Comparison of ENCODE assay signal across 8 cellular contexts in genomic region chr19:49678970-49679831, GRCh38. TPM values are rescaled to one million over a fixed set of nuclear protein-coding genes. Genes with fewer than 3 reads are reported as not detected.
DNase-seq lines count a peak whose midpoint lies in the region; ATAC-seq, FAIRE-seq and TF ChIP-seq lines count a peak whose summit lies in the region.

No MANE protein-coding gene starts in this region.

- peaks cover 2% of the 10 kb centered on the region; the same call in 1 of the 2 replicates for H3K27me3 Mint-ChIP-seq in H9 (ENCODE audit: low read depth)
- H3K27me3 Mint-ChIP-seq in activated CD8-positive, alpha-beta T cell treated with anti-CD3 and anti-CD28 coated beads for 36 hours, result no peaks in the 10 kb centered on the region
- H3K27me3 Mint-ChIP-seq in memory B cell, result no peaks in the 10 kb centered on the region

- POLR2A ChIA-PET in A549 (lab: Yijun Ruan, JAX), result interaction anchor here (0.7 to 1.0 kb wide), 3 partner anchors 39 to 99 kb away, joined by 3 to 7 read pairs (median 7); partner anchors contain the start of genes AP2A1 and RRAS
- POLR2A ChIA-PET in activated CD8-positive, alpha-beta T cell treated with anti-CD3 and anti-CD28 coated beads for 36 hours (lab: Charles Lee), result interaction anchor here (0.6 to 5.0 kb wide), 8 partner anchors 11 to 145 kb away, joined by 3 to 47 read pairs (median 5); partner anchors contain the start of genes ADM5, BCL2L12, CPT1C and IRF3

- H3K4me3 Mint-ChIP-seq in H9, result peak overlapping the region; percentile 91 to 98
- peak overlapping the region; percentile 98 for H3K4me3 Mint-ChIP-seq in activated CD8-positive, alpha-beta T cell treated with anti-CD3 and anti-CD28 coated beads for 36 hours
- H3K4me3 Mint-ChIP-seq in memory B cell, result peak overlapping the region; percentile 95

- H3K4me1 ChIP-seq in A549 (peaks cover 33% of the 10 kb centered on the region), H9 (ENCODE audit: insufficient read depth, low read length) (peaks cover 6% of the 10 kb centered on the region)

- H2BK12ac ChIP-seq in H9 (ENCODE audit: insufficient read length, low read depth, low read length), result no peak overlapping the region

- H4K8ac ChIP-seq in H9 (replicated peaks; ENCODE audit: insufficient read length, low read depth, low read length), result no peak overlapping the region

- H2BK15ac ChIP-seq in H9 (ENCODE audit: low read depth, low read length), result no peak overlapping the region

- no peak for FAIRE-seq in A549 (lab: Jason Lieb, UNC)

- H3K36me3 Mint-ChIP-seq in H9 (ENCODE audit: insufficient read depth in 1 of 3, low read depth in 3 of 3) (peaks cover 32 to 38% (median 35%) of the 10 kb centered on the region in 3 experiments; a peak in 6 of 7 replicates), memory B cell (peaks cover 12% of the 10 kb centered on the region)
- peaks cover 35% of the 10 kb centered on the region for H3K36me3 Mint-ChIP-seq in activated CD8-positive, alpha-beta T cell treated with anti-CD3 and anti-CD28 coated beads for 36 hours (ENCODE audit: low read depth)

- no peak overlapping the region for H3K4ac ChIP-seq in H9 (ENCODE audit: low read depth, low read length)

- H2BK5ac ChIP-seq in H9 (ENCODE audit: insufficient read length, low read length), result no peak overlapping the region

- H3K9ac ChIP-seq in H9 (ENCODE audit: extremely low read depth, insufficient read length, low read length), result no peak overlapping the region

- TF ChIP-seq EP300 in A549 (IDR thresholded peaks at IDR 0.05), result no peak

- H2AFZ ChIP-seq in H9 (ENCODE audit: low read length), result no peak overlapping the region

- H3K27ac ChIP-seq in A549, result 0 out of 6 replicates have a peak overlapping the region, but pooled peaks of 1 of the 2 experiments have one; percentile 5
- no peak overlapping the region for H3K27ac ChIP-seq in H9 (ENCODE audit: insufficient read length, low read depth, low read length)

- CTCF ChIA-PET in A549 (lab: Yijun Ruan, JAX), result interaction anchor here (0.8 to 16.7 kb wide), 23 partner anchors 9 to 457 kb away, joined by 3 to 326 read pairs (median 4); partner anchors contain the start of genes ADM5, BCL2L12, IRF3 and NOSIP
- CTCF ChIA-PET in activated CD8-positive, alpha-beta T cell treated with anti-CD3 and anti-CD28 coated beads for 36 hours (lab: Charles Lee), result interaction anchor here (0.7 to 2.0 kb wide), 13 partner anchors 8 to 172 kb away, joined by 3 to 7 read pairs (median 4); partner anchors contain the start of genes ADM5, BCL2L12 and IRF3

- no peak overlapping the region; the same call in 2 of the 3 replicates for H3K4me3 ChIP-seq in A549

- TF ChIP-seq RAD21 in A549 (conservative IDR thresholded peaks at IDR 0.05 in 1 of 2, IDR thresholded peaks at IDR 0.05 in 1 of 2), result no peak

- no peak overlapping the region for H3K18ac ChIP-seq in H9 (ENCODE audit: insufficient read length, low read depth, low read length)

- no peaks in the 10 kb centered on the region; a peak in 2 of 5 replicates for H3K9me3 Mint-ChIP-seq in H9
- H3K9me3 Mint-ChIP-seq in activated CD8-positive, alpha-beta T cell treated with anti-CD3 and anti-CD28 coated beads for 36 hours, result no peaks in the 10 kb centered on the region
- no peaks in the 10 kb centered on the region for H3K9me3 Mint-ChIP-seq in memory B cell

- H2BK20ac ChIP-seq in H9 (ENCODE audit: low read depth, low read length, poor library complexity, severe bottlenecking), result no peak overlapping the region

- H4K20me1 ChIP-seq in H9 (ENCODE audit: control insufficient read depth, insufficient read depth, insufficient read length), result no peaks in the 10 kb centered on the region

- H3K9me3 ChIP-seq in A549 (no peaks in the 10 kb centered on the region), H9 (ENCODE audit: control insufficient read depth, low read depth, low read length) (no peaks in the 10 kb centered on the region)

- no peak overlapping the region for H2AK5ac ChIP-seq in H9 (ENCODE audit: insufficient read length, low read length)

- H3T11ph ChIP-seq in H9 (ENCODE audit: low read length), result no peak overlapping the region

- H3K27me3 ChIP-seq in H9 (ENCODE audit: insufficient read depth, low read length), result no peaks in the 10 kb centered on the region

- H4K91ac ChIP-seq in H9 (ENCODE audit: insufficient read length, low read depth, low read length), result no peak overlapping the region

- H3K23me2 ChIP-seq in H9 (ENCODE audit: insufficient read length, low read depth, low read length, poor library complexity, severe bottlenecking), result peaks cover 4% of the 10 kb centered on the region

- H2BK120ac ChIP-seq in H9 (ENCODE audit: low read depth, low read length, poor library complexity, severe bottlenecking), result no peak overlapping the region

- H3K14ac ChIP-seq in H9 (ENCODE audit: insufficient read depth, low read length), result no peak overlapping the region

- peaks cover 22% of the 10 kb centered on the region; the same call in 1 of the 2 replicates for H3K79me2 ChIP-seq in H9 (ENCODE audit: insufficient read depth, low read length)

- H3K4me1 Mint-ChIP-seq in H9, result peaks cover 20 to 37% of the 10 kb centered on the region in 2 experiments
- peaks cover 29% of the 10 kb centered on the region for H3K4me1 Mint-ChIP-seq in activated CD8-positive, alpha-beta T cell treated with anti-CD3 and anti-CD28 coated beads for 36 hours (ENCODE audit: low read depth)
- peaks cover 26% of the 10 kb centered on the region for H3K4me1 Mint-ChIP-seq in memory B cell

- no peak for TF ChIP-seq CTCF in A549 (IDR thresholded peaks at IDR 0.05)
- no peak for TF ChIP-seq CTCF in H9 (conservative IDR thresholded peaks at IDR 0.05)
- no peak for TF ChIP-seq CTCF in activated CD8-positive, alpha-beta T cell treated with anti-CD3 and anti-CD28 coated beads for 36 hours (IDR thresholded peaks at IDR 0.05)

- peak overlapping the region; percentile 90 for H3K4me2 ChIP-seq in A549
- no peak overlapping the region for H3K4me2 ChIP-seq in H9 (ENCODE audit: insufficient read depth, insufficient read length, low read length)

- no peak overlapping the region for H4K5ac ChIP-seq in H9 (ENCODE audit: insufficient read length, low read depth, low read length)

- DNase-seq in A549 (ENCODE audit: low read depth in 1 of 2, low spot score in 1 of 2), result no peak
- DNase-seq in H9, result no peak
- DNase-seq in activated CD8-positive, alpha-beta T cell treated with anti-CD3 and anti-CD28 coated beads for 36 hours, result no peak
- no peak for DNase-seq in memory B cell (ENCODE audit: low spot score in 2 of 2)
- no peak for DNase-seq in NCI-H345 treated with DMSO at 0.1 percent for 48 hours (lab: John Stamatoyannopoulos, UW; ENCODE audit: unreplicated experiment)

- intact Hi-C loops in activated CD8-positive, alpha-beta T cell treated with anti-CD3 and anti-CD28 coated beads for 36 hours (cut with micrococcal nuclease), result loop anchor here (5.0 kb wide), 2 partner anchors 37 to 87 kb away; partner anchors contain the start of genes PRR12, RRAS and SCAF1

- WGBS in A549 (ENCODE audit: missing lambda C conversion rate), result 66% methylated on average over 15 of the region's 15 CpGs
- no CpG with 5 or more reads among the region's 15 CpGs for WGBS in H9 (ENCODE audit: extremely low coverage, insufficient read length, low lambda C conversion rate)

- no peak for ATAC-seq in A549
- ATAC-seq in activated CD8-positive, alpha-beta T cell treated with anti-CD3 and anti-CD28 coated beads for 36 hours, result no peak
- no peak for ATAC-seq in memory B cell (ENCODE audit: low read depth)
- no peak for ATAC-seq in HG03521 (IDR thresholded peaks at IDR 0.05; ENCODE audit: unreplicated experiment)
- no peak for ATAC-seq in HG02642 (IDR thresholded peaks at IDR 0.05; ENCODE audit: poor library complexity, unreplicated experiment)
- ATAC-seq in GM21447 (IDR thresholded peaks at IDR 0.05; ENCODE audit: unreplicated experiment), result no peak

- H3K79me1 ChIP-seq in H9 (ENCODE audit: insufficient read depth, low read depth, low read length, poor library complexity, severe bottlenecking), result peaks cover 2% of the 10 kb centered on the region

- no peak overlapping the region for H3K56ac ChIP-seq in H9 (ENCODE audit: insufficient read length, low read depth, low read length)

- H3K27ac Mint-ChIP-seq in H9, result peak overlapping the region in 1 of 3 experiments; percentile 97; a peak in 4 of 7 replicates
- H3K27ac Mint-ChIP-seq in activated CD8-positive, alpha-beta T cell treated with anti-CD3 and anti-CD28 coated beads for 36 hours, result peak overlapping the region; percentile 95
- peak overlapping the region; percentile 97 for H3K27ac Mint-ChIP-seq in memory B cell

- no peak for TF ChIP-seq POLR2A in A549 (IDR thresholded peaks at IDR 0.05; ENCODE audit: low read length)

- no peak overlapping the region for H3K23ac ChIP-seq in H9 (ENCODE audit: insufficient read length, low read depth, low read length)

RNA-seq across cellular contexts. Expression of gene PRMT1, which starts 2.1 kb away (rescaled TPM):
- polyA plus RNA-seq in A549 (2011; rRNA removed), result 440 and 504 TPM in 2 replicates
- polyA plus RNA-seq in A549 (2012; cell fraction: cytosol; rRNA removed), result 1,179 and 1,259 TPM in 2 replicates
- 1,370 and 1,606 TPM in 2 replicates for polyA plus RNA-seq in A549 (2012; cell fraction: nucleus; rRNA removed)
- 488 to 516 TPM (median 500 TPM) in 3 replicates for polyA plus RNA-seq in A549 (2017; fragmentation: RNase III; extraction: RNeasy Plus Mini Kit Qiagen cat#74134 plus additional on column Dnase treatment)
- 965 and 1,007 TPM in 2 replicates for polyA minus RNA-seq in A549 (2011; rRNA and poly(A)+ RNA removed)
- total RNA-seq in H9 (2021), result 504 and 505 TPM in 2 replicates
- 100 to 1,000 TPM; 419 to 437 TPM for total RNA-seq in activated CD8-positive, alpha-beta T cell treated with anti-CD3 and anti-CD28 coated beads for 36 hours

RNA-seq across cellular contexts. Expression of gene ADM5, which starts 10.2 kb away (rescaled TPM):
- polyA plus RNA-seq in A549 (2011; rRNA removed) (2.0 and 2.9 TPM in 2 replicates), A549 (2017; fragmentation: RNase III; extraction: RNeasy Plus Mini Kit Qiagen cat#74134 plus additional on column Dnase treatment) (4.3 to 4.5 TPM (median 4.4 TPM) in 3 replicates)
- 8.7 and 12.1 TPM in 2 replicates for polyA plus RNA-seq in A549 (2012; cell fraction: cytosol; rRNA removed)
- polyA plus RNA-seq in A549 (2012; cell fraction: nucleus; rRNA removed), result 136 and 166 TPM in 2 replicates
- polyA minus RNA-seq in A549 (2011; rRNA and poly(A)+ RNA removed), result 1.4 and 1.5 TPM in 2 replicates
- total RNA-seq in H9 (2021), result 13.5 and 13.6 TPM in 2 replicates
- total RNA-seq in activated CD8-positive, alpha-beta T cell treated with anti-CD3 and anti-CD28 coated beads for 36 hours, result 1 to 10 TPM; 5.2 to 6.2 TPM

RNA-seq across cellular contexts. Expression of gene CPT1C, which starts 11.7 kb away (rescaled TPM):
- polyA plus RNA-seq in A549 (2011; rRNA removed) (8.2 and 8.5 TPM in 2 replicates), A549 (2017; fragmentation: RNase III; extraction: RNeasy Plus Mini Kit Qiagen cat#74134 plus additional on column Dnase treatment) (13.7 to 17.1 TPM (median 15.4 TPM) in 3 replicates)
- 15.6 and 16.1 TPM in 2 replicates for polyA plus RNA-seq in A549 (2012; cell fraction: cytosol; rRNA removed)
- 7.5 and 8.5 TPM in 2 replicates for polyA plus RNA-seq in A549 (2012; cell fraction: nucleus; rRNA removed)
- 2.5 and 3.5 TPM in 2 replicates for polyA minus RNA-seq in A549 (2011; rRNA and poly(A)+ RNA removed)
- 66.4 and 74.6 TPM in 2 replicates for total RNA-seq in H9 (2021)
- total RNA-seq in activated CD8-positive, alpha-beta T cell treated with anti-CD3 and anti-CD28 coated beads for 36 hours, result 1 to 10 TPM in 1 of 2 experiments, under 1 TPM in 1; 0.69 to 1.0 TPM

RNA-seq across cellular contexts. Expression of gene BCL2L12, which starts 13.5 kb away (rescaled TPM):
- polyA plus RNA-seq in A549 (2011; rRNA removed) (26.6 and 29.2 TPM in 2 replicates), A549 (2017; fragmentation: RNase III; extraction: RNeasy Plus Mini Kit Qiagen cat#74134 plus additional on column Dnase treatment) (47.8 to 53.0 TPM (median 48.6 TPM) in 3 replicates)
- 108 and 134 TPM in 2 replicates for polyA plus RNA-seq in A549 (2012; cell fraction: cytosol; rRNA removed)
- 106 and 112 TPM in 2 replicates for polyA plus RNA-seq in A549 (2012; cell fraction: nucleus; rRNA removed)
- 10.0 and 18.9 TPM in 2 replicates for polyA minus RNA-seq in A549 (2011; rRNA and poly(A)+ RNA removed)
- total RNA-seq in H9 (2021), result 145 and 154 TPM in 2 replicates
- total RNA-seq in activated CD8-positive, alpha-beta T cell treated with anti-CD3 and anti-CD28 coated beads for 36 hours, result 10 to 100 TPM; 63.4 to 64.6 TPM

RNA-seq across cellular contexts. Expression of gene IRF3, which starts 13.5 kb away (rescaled TPM):
- polyA plus RNA-seq in A549 (2011; rRNA removed) (54.0 and 68.6 TPM in 2 replicates), A549 (2017; fragmentation: RNase III; extraction: RNeasy Plus Mini Kit Qiagen cat#74134 plus additional on column Dnase treatment) (88.5 to 114 TPM (median 103 TPM) in 3 replicates)
- 167 and 169 TPM in 2 replicates for polyA plus RNA-seq in A549 (2012; cell fraction: cytosol; rRNA removed)
- polyA plus RNA-seq in A549 (2012; cell fraction: nucleus; rRNA removed), result 340 and 393 TPM in 2 replicates
- 54.0 and 55.5 TPM in 2 replicates for polyA minus RNA-seq in A549 (2011; rRNA and poly(A)+ RNA removed)
- total RNA-seq in H9 (2021), result 185 and 205 TPM in 2 replicates
- 100 to 1,000 TPM in 1 of 2 experiments, 10 to 100 TPM in 1; 90.8 to 108 TPM for total RNA-seq in activated CD8-positive, alpha-beta T cell treated with anti-CD3 and anti-CD28 coated beads for 36 hours

Comparison
In these comparisons a context has a peak if more than half of its experiments do, and no peak if none do; other contexts are left out.
1. RNA of gene CPT1C, which starts 11.7 kb away (total RNA-seq): 66.4 to 74.6 TPM in H9; 0.69 to 1.0 TPM in activated CD8-positive, alpha-beta T cell treated with anti-CD3 and anti-CD28 coated beads for 36 hours; every median in the first group is over 10 times any median in the second.
2. Peak in every context shown above with its lines, with median percentiles within 50 percentile points of each other: H3K4me3 Mint-ChIP-seq.